16 cellular contexts compared by ENCODE assay signal in genomic region chr3:137948400-137949072, GRCh38.
DNase-seq lines count a peak whose midpoint lies in the region; FAIRE-seq and TF ChIP-seq lines count a peak whose summit lies in the region.
"Had no signal": no experiment of that assay in that cellular context is flagged by ENCODE, and none has a peak within 500 bp of the region (broad histone marks: within the 10 kb centered on the region; RNA-seq: fewer than 3 reads in every experiment).

No MANE protein-coding gene starts in this region.

- H3K56ac ChIP-seq in H1 (replicated peaks; ENCODE audit: insufficient read length, low read depth, low read length) (no peak overlapping the region), mesendoderm (ENCODE audit: low read length) (no peak overlapping the region)

- CTCF ChIA-PET in H1 (lab: Charles Lee; ENCODE audit: partially characterized antibody) = interaction anchor here (0.6 to 7.5 kb wide), 25 partner anchors 10 to 1189 kb away, joined by 3 to 44 read pairs (median 4); no protein-coding TSS in a partner anchor

- WGBS in H1 (ENCODE audit: extremely low coverage in 1 of 2, insufficient coverage in 1 of 2, insufficient read length in 1 of 2, insufficient replicate concordance in 2 of 2, low coverage in 1 of 2, low lambda C conversion rate in 2 of 2, missing lambda C conversion rate in 1 of 2), 2 experiments = 58% methylated on average over 3 of the region's 3 CpGs; no CpG with 5 or more reads in 1 of the 2 experiments
- WGBS in mesendoderm (ENCODE audit: extremely low coverage, insufficient coverage, low lambda C conversion rate) = no CpG with 5 or more reads among the region's 3 CpGs

- no peaks in the 10 kb centered on the region for H3K9me3 ChIP-seq in H1 (ENCODE audit: insufficient read depth in 2 of 2, low read depth in 1 of 2, low read length in 1 of 2)
- H3K9me3 ChIP-seq: HAP-1 had no signal

- in situ Hi-C loops in G401 (cut with HindIII; ENCODE audit: low sequenced_read_pairs) = no loop called here

- H2BK5ac ChIP-seq in H1 (ENCODE audit: low read depth, low read length) = no peak overlapping the region
- H2BK5ac ChIP-seq in mesendoderm (ENCODE audit: low read length) = no peak overlapping the region

- H3K27ac ChIP-seq in H1 (ENCODE audit: low read depth, low read length) (no peak overlapping the region), mesendoderm (ENCODE audit: low read depth, low read length) (no peak overlapping the region)
- H3K27ac ChIP-seq: BLaER1 treated with 17β-estradiol and CSF1 and Interleukin-3, amounts not matched to agents 10 nM and 100 nM had no signal

- H3K4me1 ChIP-seq in H1 (replicated peaks in 1 of 4; ENCODE audit: control insufficient read depth in 3 of 4, insufficient read depth in 4 of 4, low read length in 3 of 4) (peaks cover 0 to 10% (median 0%) of the 10 kb centered on the region in 4 experiments; a peak in 1 of 7 replicates), mesendoderm (ENCODE audit: control insufficient read depth, low read depth, low read length) (peaks cover 2% of the 10 kb centered on the region)
- H3K4me1 ChIP-seq: BLaER1 treated with 17β-estradiol and CSF1 and Interleukin-3, amounts not matched to agents 10 nM and 100 nM; HAP-1 had no signal

- H2BK12ac ChIP-seq in H1 (ENCODE audit: low read depth, low read length) = no peak overlapping the region

- H2BK120ac ChIP-seq in H1 (replicated peaks; ENCODE audit: low read depth, low read length) (no peak overlapping the region), mesendoderm (ENCODE audit: low read depth, low read length) (no peak overlapping the region)

- no peak overlapping the region for H2BK15ac ChIP-seq in H1 (ENCODE audit: low read length)
- H2BK15ac ChIP-seq in mesendoderm (replicated peaks; ENCODE audit: low read depth) = no peak overlapping the region

- TF ChIP-seq EP300 in H1 (IDR thresholded peaks at IDR 0.05; ENCODE audit: borderline replicate concordance in 1 of 2, low read depth in 2 of 2, low read length in 2 of 2) = no peak

- 0 out of 2 replicates have a peak overlapping the region, but pooled peaks have one; percentile 52 for H2BK20ac ChIP-seq in H1 (ENCODE audit: low read length)

- FAIRE-seq in H1 (lab: Jason Lieb, UNC) = no peak
- no peak for FAIRE-seq in D721Med (lab: Jason Lieb, UNC)
- FAIRE-seq: GM12878, GM18507 had no signal

- H2AK5ac ChIP-seq in H1 (ENCODE audit: low read depth, low read length) (no peak overlapping the region), mesendoderm (ENCODE audit: low read length) (no peak overlapping the region)

- no peak overlapping the region for H3K18ac ChIP-seq in H1 (ENCODE audit: extremely low read depth, low read length)
- H3K18ac ChIP-seq in mesendoderm (ENCODE audit: low read length) = no peak overlapping the region

- no peak overlapping the region for H2AFZ ChIP-seq in H1 (ENCODE audit: low read length)

- no peaks in the 10 kb centered on the region for H3K36me3 ChIP-seq in H1 (ENCODE audit: control insufficient read depth in 2 of 4, insufficient read depth in 4 of 4, low read length in 3 of 4)
- H3K36me3 ChIP-seq in mesendoderm (ENCODE audit: control insufficient read depth, insufficient read depth, low read length) = no peaks in the 10 kb centered on the region
- H3K36me3 ChIP-seq: BLaER1 treated with 17β-estradiol and CSF1 and Interleukin-3, amounts not matched to agents 10 nM and 100 nM; HAP-1 had no signal

- no peak overlapping the region for H4K91ac ChIP-seq in H1 (replicated peaks; ENCODE audit: insufficient read length, low read length)

- H4K20me1 ChIP-seq in H1 (replicated peaks in 1 of 2; ENCODE audit: control insufficient read depth in 1 of 2, insufficient read depth in 2 of 2, low read length in 2 of 2) = no peaks in the 10 kb centered on the region
- H4K20me1 ChIP-seq: BLaER1 treated with 17β-estradiol and CSF1 and Interleukin-3, amounts not matched to agents 10 nM and 100 nM had no signal

- POLR2A ChIA-PET in H1 (lab: Charles Lee; ENCODE audit: partially characterized antibody) = no interaction called here

- peak; percentile 41 for DNase-seq in G401 (ENCODE audit: low spot score)
- peak; percentile 6 for DNase-seq in RPMI7951 (ENCODE audit: low read depth)
- no peak for DNase-seq in H1 (ENCODE audit: low read depth in 1 of 2, low spot score in 2 of 2)
- DNase-seq in mesendoderm = peak; percentile 18
- DNase-seq in D721Med (ENCODE audit: insufficient read length, low spot score) = no peak
- no peak for DNase-seq in activated CD4-positive, CD25-positive, alpha-beta regulatory T cell (lab: John Stamatoyannopoulos, UW)
- DNase-seq in NCI-H82 treated with DMSO at 0.1 percent for 48 hours (lab: John Stamatoyannopoulos, UW; ENCODE audit: unreplicated experiment) = no peak
- DNase-seq in NCI-H2081 treated with DMSO at 0.1 percent for 48 hours (lab: John Stamatoyannopoulos, UW) = no peak
- DNase-seq: ACHN; CD4-positive, CD25-positive, alpha-beta regulatory T cell; DMS53; GOT3 had no signal

- H3K23ac ChIP-seq in H1 (ENCODE audit: insufficient read length) = no peak overlapping the region
- no peak overlapping the region for H3K23ac ChIP-seq in mesendoderm (ENCODE audit: low read length)

- H3K27me3 ChIP-seq in H1 (replicated peaks in 1 of 4; ENCODE audit: control insufficient read depth in 3 of 4, extremely low read depth in 1 of 4, insufficient read depth in 3 of 4, low read length in 3 of 4) (peaks cover 0 to 5% (median under 1%) of the 10 kb centered on the region in 4 experiments; a peak in 4 of 7 replicates), mesendoderm (ENCODE audit: insufficient read depth, low read length, poor library complexity) (no peaks in the 10 kb centered on the region)
- H3K27me3 ChIP-seq: BLaER1 treated with 17β-estradiol and CSF1 and Interleukin-3, amounts not matched to agents 10 nM and 100 nM had no signal

- H3K4me3 ChIP-seq in H1 (ENCODE audit: extremely low read depth in 1 of 4, insufficient read depth in 2 of 4, low read depth in 3 of 4, low read length in 4 of 4) (no peak overlapping the region), mesendoderm (ENCODE audit: low read length) (no peak overlapping the region)
- H3K4me3 ChIP-seq: BLaER1 treated with 17β-estradiol and CSF1 and Interleukin-3, amounts not matched to agents 10 nM and 100 nM; GM12878; HAP-1 had no signal

- H3K4ac ChIP-seq in H1 (replicated peaks; ENCODE audit: insufficient read length, low read depth, low read length) = no peak overlapping the region
- no peak overlapping the region for H3K4ac ChIP-seq in mesendoderm (ENCODE audit: low read depth, low read length)

- H3K23me2 ChIP-seq in H1 (ENCODE audit: low read depth, low read length) = no peaks in the 10 kb centered on the region

- no peak overlapping the region for H3K14ac ChIP-seq in H1 (ENCODE audit: insufficient read length)

- no peak overlapping the region for H3K9ac ChIP-seq in H1 (replicated peaks in 1 of 4; ENCODE audit: extremely low read depth in 1 of 4, low read depth in 3 of 4, low read length in 3 of 4)
- no peak overlapping the region for H3K9ac ChIP-seq in mesendoderm (ENCODE audit: low read length)
- H3K9ac ChIP-seq: BLaER1 treated with 17β-estradiol and CSF1 and Interleukin-3, amounts not matched to agents 10 nM and 100 nM had no signal

- H3K4me2 ChIP-seq in H1 (ENCODE audit: insufficient read depth in 1 of 2, low read depth in 2 of 2, low read length in 2 of 2) = no peak overlapping the region
- H3K4me2 ChIP-seq in mesendoderm (ENCODE audit: low read length) = no peak overlapping the region
- H3K4me2 ChIP-seq: BLaER1 treated with 17β-estradiol and CSF1 and Interleukin-3, amounts not matched to agents 10 nM and 100 nM had no signal

- no peak for TF ChIP-seq POLR2A in H1 (IDR thresholded peaks at IDR 0.05; ENCODE audit: control extremely low read depth in 1 of 2, low read depth in 2 of 2, low read length in 2 of 2)

- H4K8ac ChIP-seq in H1 (ENCODE audit: extremely low read depth, insufficient read depth, low read length) (no peak overlapping the region), mesendoderm (ENCODE audit: low read depth, low read length) (no peak overlapping the region)

- no peak for TF ChIP-seq CTCF in H1 (IDR thresholded peaks at IDR 0.05; ENCODE audit: control extremely low read depth in 1 of 3, insufficient read depth in 1 of 3, low read depth in 1 of 3, low read length in 3 of 3)
- no peak for TF ChIP-seq CTCF in D721Med (IDR thresholded peaks at IDR 0.05; ENCODE audit: insufficient read depth, missing control alignments)

- H4K5ac ChIP-seq in H1 (ENCODE audit: insufficient read length, low read depth, low read length) = no peak overlapping the region
- H4K5ac ChIP-seq in mesendoderm (ENCODE audit: low read length) = no peak overlapping the region

- H3K79me1 ChIP-seq in H1 (ENCODE audit: low read depth, low read length) (no peaks in the 10 kb centered on the region), mesendoderm (ENCODE audit: low read length) (no peaks in the 10 kb centered on the region)

- TF ChIP-seq RAD21 in H1 (IDR thresholded peaks at IDR 0.05 in 1 of 2, conservative IDR thresholded peaks at IDR 0.05 in 1 of 2; ENCODE audit: low read depth in 2 of 2, low read length in 2 of 2) = no peak

- H3K79me2 ChIP-seq in H1 (ENCODE audit: control insufficient read depth in 1 of 2, insufficient read depth in 2 of 2, low read length in 2 of 2) (no peaks in the 10 kb centered on the region), mesendoderm (ENCODE audit: control insufficient read depth, insufficient read depth, low read length) (no peaks in the 10 kb centered on the region)

TF ChIP-seq in H1, 55 proteins besides CTCF, POLR2A, EP300 and RAD21:
- peak; percentile 79 for TF ChIP-seq NANOG (IDR thresholded peaks at IDR 0.05; ENCODE audit: insufficient read depth, low read depth, low read length, poor library complexity, severe bottlenecking)
- no peak for TF ChIP-seq ZNF274 (IDR thresholded peaks at IDR 0.05; ENCODE audit: borderline replicate concordance, extremely low read depth, low read length)
- no peak for TF ChIP-seq SIN3A (conservative IDR thresholded peaks at IDR 0.05 in 1 of 2, IDR thresholded peaks at IDR 0.05 in 1 of 2; ENCODE audit: low read depth in 1 of 2, low read length in 2 of 2)
- no peak for TF ChIP-seq CEBPB (IDR thresholded peaks at IDR 0.05; ENCODE audit: low read depth, low read length)
- no peak for TF ChIP-seq RNF2 (IDR thresholded peaks at IDR 0.05; ENCODE audit: borderline replicate concordance, low read depth, low read length, missing control alignments, poor library complexity, severe bottlenecking)

Comparison
In these comparisons a context has a peak if more than half of its experiments do, and no peak if none do; other contexts are left out.
1. DNase-seq: peak in G401 (single experiment), RPMI7951 (single experiment) and mesendoderm (single experiment); none in H1 (0 of 2), D721Med (single experiment), activated CD4-positive, CD25-positive, alpha-beta regulatory T cell (0 of 4), NCI-H82 treated with DMSO at 0.1 percent for 48 hours (single experiment) and NCI-H2081 treated with DMSO at 0.1 percent for 48 hours (single experiment).